29 cellular contexts compared by ENCODE assay signal in the genomic region with DNA sequence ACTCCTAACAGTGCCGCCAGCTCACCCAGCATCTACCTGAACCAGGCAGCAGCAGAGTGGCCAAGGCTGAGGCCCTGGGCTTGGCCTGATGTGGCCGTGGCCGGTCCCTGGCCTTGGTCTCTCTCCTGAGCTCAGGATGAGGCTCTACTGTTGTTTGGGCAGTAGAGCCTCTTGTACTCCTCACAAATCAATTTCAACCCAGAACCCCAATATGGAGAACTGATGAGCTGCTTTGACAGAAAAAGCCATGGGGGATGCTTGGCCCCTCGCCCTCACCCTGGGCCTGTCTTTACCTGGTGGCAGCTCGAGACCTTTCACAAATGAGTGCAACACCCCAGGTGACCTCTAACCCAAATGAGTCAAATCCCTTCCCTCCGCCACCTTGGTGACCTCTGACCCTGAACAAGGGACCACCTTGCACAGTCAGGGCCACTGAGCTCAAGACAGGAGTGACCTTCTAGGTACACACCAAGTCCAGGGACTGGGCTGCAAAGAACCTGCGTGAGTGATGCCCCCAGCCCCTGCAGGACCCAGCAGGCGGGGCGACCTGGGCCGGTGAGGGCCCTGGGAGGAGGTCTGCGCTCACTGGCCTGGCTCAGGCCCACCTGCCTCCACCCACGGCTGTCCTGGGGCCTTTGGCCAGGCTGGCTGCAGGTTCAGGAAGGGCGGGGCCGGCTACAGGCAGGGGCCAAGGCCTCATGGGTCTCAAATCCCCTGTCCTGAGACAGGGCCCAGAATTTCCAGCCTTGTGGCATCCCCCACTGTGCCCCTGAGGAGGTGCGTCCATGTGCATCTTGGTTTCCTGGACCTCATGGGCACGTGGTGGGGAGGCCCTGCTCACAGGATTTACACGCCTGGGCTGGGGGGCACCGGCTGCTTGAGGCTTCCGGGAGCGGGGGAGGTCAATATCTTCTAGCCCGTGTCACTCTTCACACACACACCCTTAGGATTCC. TPM values are rescaled to one million over a fixed set of nuclear protein-coding genes. Genes with fewer than 3 reads are reported as not detected.
DNase-seq lines count a peak whose midpoint lies in the region; ATAC-seq and TF ChIP-seq lines count a peak whose summit lies in the region.
"Had no signal": no experiment of that assay in that cellular context is flagged by ENCODE, and none has a peak within 500 bp of the region (broad histone marks: within the 10 kb centered on the region; RNA-seq: fewer than 3 reads in every experiment).

No MANE protein-coding gene starts in this region.

- TF ChIP-seq EP300 in ovary (IDR thresholded peaks at IDR 0.05), result no peak

- no peaks in the 10 kb centered on the region for H3K4me1 Mint-ChIP-seq in natural killer cell treated with Interleukin-12 subunit alpha and Interleukin-12 subunit beta and Interleukin-15 and Interleukin-18, amount 100 ng/mL, for 72 hours (ENCODE audit: low read depth in 2 of 2)
- no peaks in the 10 kb centered on the region for H3K4me1 Mint-ChIP-seq in natural killer cell
- H3K4me1 Mint-ChIP-seq: T-cell had no signal

- DNase-seq in natural killer cell treated with Interleukin-12 subunit alpha and Interleukin-12 subunit beta and Interleukin-15 and Interleukin-18, amount 100 ng/mL, for 72 hours (ENCODE audit: low spot score), result peak; percentile 57
- no peak for DNase-seq in natural killer cell
- peak in 3 of 5 donors; percentile 15 to 34 (median 21) for DNase-seq in ovary
- no peak for DNase-seq in mucosa of gallbladder (ENCODE audit: low spot score)
- DNase-seq in NCI-H748 treated with DMSO at 0.1 percent for 48 hours (lab: John Stamatoyannopoulos, UW), result no peak
- no peak for DNase-seq in HT-29 (ENCODE audit: low spot score)
- DNase-seq in cortex of kidney (lab: John Stamatoyannopoulos, UW), result no peak
- DNase-seq: ACHN; activated CD4-positive, alpha-beta T cell treated with anti-CD3 and anti-CD28 coated beads for 1 hour; activated CD8-positive, alpha-beta T cell treated with anti-CD3 and anti-CD28 coated beads, Interleukin-2, amount 10 ng/mL, durations not matched to agents 7 days and 5 days; activated gamma-delta T cell treated with Interleukin-2 at 50 U/mL for 16 hours; BE2C; cerebellar nuclear complex; DMS53; H9; MM.1S; NCI-H1417 treated with DMSO at 0.1 percent for 48 hours; NCI-H2081; NCI-H2227 treated with DMSO at 0.1 percent for 48 hours; NCI-H69; psoas muscle; thyroid gland had no signal

- WGBS in ovary, 3 donors, result 80 to 88% (median 86%) methylated on average over 18 to 21 of the region's 21 CpGs

- H3K4me1 ChIP-seq in ovary (ENCODE audit: insufficient read depth), result peaks cover 1% of the 10 kb centered on the region
- H3K4me1 ChIP-seq: neural progenitor cell, SJSA1, thyroid gland had no signal

- H3K36me3 ChIP-seq in ovary, result no peaks in the 10 kb centered on the region
- H3K36me3 ChIP-seq: BE2C, neural progenitor cell, SJSA1, thyroid gland had no signal

- H3K27ac Mint-ChIP-seq in natural killer cell treated with Interleukin-12 subunit alpha and Interleukin-12 subunit beta and Interleukin-15 and Interleukin-18, amount 100 ng/mL, for 72 hours, result no peak overlapping the region
- H3K27ac Mint-ChIP-seq in natural killer cell, result no peak overlapping the region
- H3K27ac Mint-ChIP-seq: activated CD8-positive, alpha-beta T cell treated with anti-CD3 and anti-CD28 coated beads, Interleukin-2, amount 10 ng/mL, durations not matched to agents 7 days and 5 days; stimulated activated naive CD8-positive, alpha-beta T cell treated with anti-CD3 and anti-CD28 coated beads, Interleukin-15, Interleukin-2, amounts not matched to agents 100 ng/mL and 50 ng/mL, for 24 hours had no signal

- H3K36me3 Mint-ChIP-seq in natural killer cell treated with Interleukin-12 subunit alpha and Interleukin-12 subunit beta and Interleukin-15 and Interleukin-18, amount 100 ng/mL, for 72 hours, result no peaks in the 10 kb centered on the region
- no peaks in the 10 kb centered on the region for H3K36me3 Mint-ChIP-seq in natural killer cell
- H3K36me3 Mint-ChIP-seq: T-cell had no signal

- TF ChIP-seq POLR2A in ovary (IDR thresholded peaks at IDR 0.05), result no peak

- H3K9me3 Mint-ChIP-seq in natural killer cell treated with Interleukin-12 subunit alpha and Interleukin-12 subunit beta and Interleukin-15 and Interleukin-18, amount 100 ng/mL, for 72 hours, result no peaks in the 10 kb centered on the region
- H3K9me3 Mint-ChIP-seq in natural killer cell, result no peaks in the 10 kb centered on the region
- H3K9me3 Mint-ChIP-seq: H9; neural progenitor cell; stimulated activated naive CD8-positive, alpha-beta T cell treated with anti-CD3 and anti-CD28 coated beads, Interleukin-15, Interleukin-2, amounts not matched to agents 100 ng/mL and 50 ng/mL, for 24 hours; T-cell had no signal

- H3K9me3 ChIP-seq in ovary, result no peaks in the 10 kb centered on the region
- H3K9me3 ChIP-seq: BE2C, psoas muscle, SJSA1, thyroid gland had no signal

- H3K4me3 ChIP-seq in ovary, result no peak overlapping the region
- H3K4me3 ChIP-seq: neural progenitor cell, psoas muscle, SJSA1, thyroid gland had no signal

- no peak overlapping the region for H3K27ac ChIP-seq in ovary
- H3K27ac ChIP-seq: epithelial cell of prostate, KMS-11, neural progenitor cell, psoas muscle, SJSA1, thyroid gland had no signal

- no peaks in the 10 kb centered on the region for H3K27me3 ChIP-seq in ovary
- H3K27me3 ChIP-seq: BE2C, neural progenitor cell, SJSA1, thyroid gland had no signal

- intact Hi-C loops in natural killer cell (cut with micrococcal nuclease) (no loop called here), ovary (cut with DNase I) (loop anchor here in 1 of 4 donors (10.0 kb wide), 1 partner anchor 166 kb away; a partner anchor contains a TSS)

- H3K27me3 Mint-ChIP-seq in natural killer cell treated with Interleukin-12 subunit alpha and Interleukin-12 subunit beta and Interleukin-15 and Interleukin-18, amount 100 ng/mL, for 72 hours, result no peaks in the 10 kb centered on the region
- no peaks in the 10 kb centered on the region for H3K27me3 Mint-ChIP-seq in natural killer cell (ENCODE audit: low read depth in 2 of 2)
- H3K27me3 Mint-ChIP-seq: stimulated activated naive CD8-positive, alpha-beta T cell treated with anti-CD3 and anti-CD28 coated beads, Interleukin-15, Interleukin-2, amounts not matched to agents 100 ng/mL and 50 ng/mL, for 24 hours; T-cell had no signal

- peak in 1 of 2 donors; percentile 4 for ATAC-seq in natural killer cell treated with Interleukin-12 subunit alpha and Interleukin-12 subunit beta and Interleukin-15 and Interleukin-18, amount 100 ng/mL, for 72 hours
- ATAC-seq in natural killer cell, result no peak
- ATAC-seq in esophagus mucosa, result peak; percentile 6
- ATAC-seq: activated CD8-positive, alpha-beta T cell treated with anti-CD3 and anti-CD28 coated beads, Interleukin-2, amount 10 ng/mL, durations not matched to agents 7 days and 5 days; psoas muscle; T-cell had no signal

- no peak overlapping the region for H3K4me3 Mint-ChIP-seq in natural killer cell treated with Interleukin-12 subunit alpha and Interleukin-12 subunit beta and Interleukin-15 and Interleukin-18, amount 100 ng/mL, for 72 hours
- no peak overlapping the region for H3K4me3 Mint-ChIP-seq in natural killer cell
- H3K4me3 Mint-ChIP-seq: activated CD8-positive, alpha-beta T cell treated with anti-CD3 and anti-CD28 coated beads, Interleukin-2, amount 10 ng/mL, durations not matched to agents 7 days and 5 days; H9; neural progenitor cell; stimulated activated naive CD8-positive, alpha-beta T cell treated with anti-CD3 and anti-CD28 coated beads, Interleukin-15, Interleukin-2, amounts not matched to agents 100 ng/mL and 50 ng/mL, for 24 hours; T-cell had no signal

- no peak for TF ChIP-seq CTCF in natural killer cell (IDR thresholded peaks at IDR 0.05)
- TF ChIP-seq CTCF in ovary (IDR thresholded peaks at IDR 0.05), result no peak

RNA-seq across cellular contexts. Expression of a gene that starts 30.2 kb away (rescaled TPM):
- 10 to 100 TPM; 16.4 to 25.2 TPM for total RNA-seq in natural killer cell treated with Interleukin-12 subunit alpha and Interleukin-12 subunit beta and Interleukin-15 and Interleukin-18, amount 100 ng/mL, for 72 hours
- total RNA-seq in natural killer cell (10 to 100 TPM in 2 of 3 donors, 1 to 10 TPM in 1; 8.3 to 15.3 (median 11.3) TPM), esophagus mucosa (19.6 TPM), ovary (10 to 100 TPM; 13.9 to 24.3 (median 22.7) TPM), mucosa of gallbladder (19.3 TPM)
- 10 to 100 TPM in 1 of 2 donors, 1 to 10 TPM in 1; 8.5 to 34.8 TPM for polyA plus RNA-seq in ovary
- 142 and 145 TPM in 2 replicates for total RNA-seq in HT-29 (2014; rRNA removed; shearing (Covaris generic))

Comparison
In these comparisons a context has a peak if more than half of its experiments do, and no peak if none do; other contexts are left out.
1. DNase-seq: peak in natural killer cell treated with Interleukin-12 subunit alpha and Interleukin-12 subunit beta and Interleukin-15 and Interleukin-18, amount 100 ng/mL, for 72 hours (single experiment) and ovary (3 of 5); none in natural killer cell (single experiment), mucosa of gallbladder (single experiment), NCI-H748 treated with DMSO at 0.1 percent for 48 hours (single experiment), HT-29 (single experiment) and cortex of kidney (single experiment).